1 cellular context compared by ENCODE assay signal in the genomic region with DNA sequence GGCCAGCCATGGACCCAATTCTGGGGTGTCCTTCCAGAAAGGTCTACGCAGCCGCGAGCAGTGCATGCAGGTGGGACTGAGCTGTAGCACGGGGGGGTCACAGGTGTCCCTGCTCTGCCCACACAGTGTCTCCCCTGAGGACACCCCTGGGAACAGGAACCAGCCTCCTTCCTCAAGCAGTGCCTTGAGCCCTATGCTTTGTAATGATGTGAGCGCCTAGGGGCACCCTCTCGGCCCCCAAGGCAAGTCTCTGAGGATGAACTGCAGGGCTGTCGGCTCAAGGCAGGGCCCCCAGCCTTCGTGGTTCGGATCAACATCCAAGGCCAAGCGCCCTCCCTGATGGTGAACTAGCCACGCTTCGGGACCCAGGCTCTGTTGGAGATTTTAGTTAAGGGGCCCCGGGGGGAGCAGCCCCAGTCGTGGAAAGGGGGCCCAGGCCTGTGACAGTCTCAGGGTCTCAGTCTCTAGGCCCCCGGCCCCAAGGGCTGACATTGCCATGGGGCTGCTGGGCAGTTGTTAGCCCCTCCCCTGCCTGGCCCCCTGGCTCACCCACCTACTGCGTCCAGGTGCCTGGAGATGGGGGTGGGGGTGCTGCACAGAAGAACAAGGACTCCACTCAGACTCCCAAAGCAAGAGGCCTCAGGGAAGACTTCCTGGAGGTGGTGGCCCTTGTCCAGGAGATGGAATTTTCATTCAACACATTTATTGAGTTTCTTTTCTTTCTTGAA.
TF ChIP-seq lines count a peak whose summit lies in the region.

No MANE protein-coding gene starts in this region.

TF ChIP-seq in IMR-90, 13 proteins besides CTCF, POLR2A, EP300 and RAD21:
- no peak for TF ChIP-seq MAZ (IDR thresholded peaks at IDR 0.05; ENCODE audit: borderline replicate concordance, low read depth, low read length)
- TF ChIP-seq, protein P1, sequence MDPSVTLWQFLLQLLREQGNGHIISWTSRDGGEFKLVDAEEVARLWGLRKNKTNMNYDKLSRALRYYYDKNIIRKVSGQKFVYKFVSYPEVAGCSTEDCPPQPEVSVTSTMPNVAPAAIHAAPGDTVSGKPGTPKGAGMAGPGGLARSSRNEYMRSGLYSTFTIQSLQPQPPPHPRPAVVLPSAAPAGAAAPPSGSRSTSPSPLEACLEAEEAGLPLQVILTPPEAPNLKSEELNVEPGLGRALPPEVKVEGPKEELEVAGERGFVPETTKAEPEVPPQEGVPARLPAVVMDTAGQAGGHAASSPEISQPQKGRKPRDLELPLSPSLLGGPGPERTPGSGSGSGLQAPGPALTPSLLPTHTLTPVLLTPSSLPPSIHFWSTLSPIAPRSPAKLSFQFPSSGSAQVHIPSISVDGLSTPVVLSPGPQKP (IDR thresholded peaks at IDR 0.05; ENCODE audit: borderline replicate concordance, low read depth, low read length): no peak
- TF ChIP-seq SMC3 (IDR thresholded peaks at IDR 0.05; ENCODE audit: low read depth, low read length): no peak
- TF ChIP-seq CHD1 (IDR thresholded peaks at IDR 0.05; ENCODE audit: low read depth, low read length): no peak
- TF ChIP-seq MXI1 (IDR thresholded peaks at IDR 0.05; ENCODE audit: borderline replicate concordance, low read depth, low read length): no peak
- TF ChIP-seq, protein P2, sequence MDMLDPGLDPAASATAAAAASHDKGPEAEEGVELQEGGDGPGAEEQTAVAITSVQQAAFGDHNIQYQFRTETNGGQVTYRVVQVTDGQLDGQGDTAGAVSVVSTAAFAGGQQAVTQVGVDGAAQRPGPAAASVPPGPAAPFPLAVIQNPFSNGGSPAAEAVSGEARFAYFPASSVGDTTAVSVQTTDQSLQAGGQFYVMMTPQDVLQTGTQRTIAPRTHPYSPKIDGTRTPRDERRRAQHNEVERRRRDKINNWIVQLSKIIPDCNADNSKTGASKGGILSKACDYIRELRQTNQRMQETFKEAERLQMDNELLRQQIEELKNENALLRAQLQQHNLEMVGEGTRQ (IDR thresholded peaks at IDR 0.05; ENCODE audit: low read depth, low read length): no peak
- no peak for TF ChIP-seq NFE2L2 (IDR thresholded peaks at IDR 0.05; ENCODE audit: low read depth, low read length)
- TF ChIP-seq RCOR1 (IDR thresholded peaks at IDR 0.05; ENCODE audit: insufficient replicate concordance, low read length): no peak
- TF ChIP-seq FOS (IDR thresholded peaks at IDR 0.05; ENCODE audit: low read depth, low read length): no peak
- TF ChIP-seq BHLHE40 (IDR thresholded peaks at IDR 0.05; ENCODE audit: low read depth, low read length): no peak
TF ChIP-seq in IMR-90: peak in this region for 0.
